Comparison of ENCODE assay signal across 34 cellular contexts in the genomic region with DNA sequence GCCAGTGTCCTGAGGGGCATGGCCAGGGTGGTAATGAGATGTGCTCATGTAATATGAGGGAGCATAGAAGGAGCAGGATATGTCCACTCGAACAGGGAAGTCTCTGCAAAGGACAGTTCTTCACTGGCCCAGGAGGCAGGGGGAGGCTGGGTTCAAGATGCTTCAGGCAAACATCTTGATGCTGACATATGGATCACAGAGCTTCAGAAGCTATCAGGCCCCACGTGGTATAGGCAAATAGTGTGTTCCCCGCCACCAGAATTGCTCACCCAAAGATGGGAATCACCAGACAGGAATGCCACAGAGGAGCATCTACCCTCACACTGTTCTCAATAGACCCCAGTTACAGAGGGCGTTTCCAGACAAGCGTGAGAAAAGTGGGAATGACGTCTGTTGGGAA.
"Had no signal": no experiment of that assay in that cellular context is flagged by ENCODE, and none has a peak within 500 bp of the region (broad histone marks: within the 10 kb centered on the region; RNA-seq: fewer than 3 reads in every experiment).

No MANE protein-coding gene starts in this region.

- H3K36me3 Mint-ChIP-seq: activated CD4-positive, alpha-beta memory T cell treated with anti-CD3 and anti-CD28 coated beads for 36 hours; activated naive CD8-positive, alpha-beta T cell treated with anti-CD3 and anti-CD28 coated beads for 36 hours; T-cell had no signal

- H3K36me3 ChIP-seq: adrenal gland, brain microvascular endothelial cell, breast epithelium had no signal

- DNase-seq: activated B cell treated with CpG ODN at 0.5 μM for 24 hours; activated CD4-positive, alpha-beta memory T cell treated with anti-CD3 and anti-CD28 coated beads for 36 hours; activated CD4-positive, alpha-beta T cell treated with anti-CD3 and anti-CD28 coated beads for 4 hours; activated CD4-positive, alpha-beta T cell treated with anti-CD3 and anti-CD28 coated beads, Interleukin-2, amount 10 ng/mL, durations not matched to agents 24 days and 14 days; activated CD4-positive, alpha-beta T cell treated with anti-CD3 and anti-CD28 coated beads, Interleukin-2, amount 50 U/mL, for 1 hour; activated CD4-positive, alpha-beta T cell treated with anti-CD3 and anti-CD28 coated beads, Interleukin-2, amount 50 U/mL, for 4 hours; activated CD4-positive, CD25-positive, alpha-beta regulatory T cell treated with anti-CD3 and anti-CD28 coated beads, Interleukin-2, amount 50 U/mL, for 72 hours; activated CD8-positive, alpha-beta memory T cell treated with anti-CD3 and anti-CD28 coated beads, Interleukin-2, amount 50 U/mL, for 4 hours; activated CD8-positive, alpha-beta T cell treated with anti-CD3 and anti-CD28 coated beads for 36 hours; activated effector memory CD4-positive, alpha-beta T cell treated with anti-CD3 and anti-CD28 coated beads, Interleukin-2, amount 50 U/mL, for 16 hours; activated gamma-delta T cell treated with Interleukin-2 at 50 U/mL for 16 hours; activated naive CD4-positive, alpha-beta T cell; activated naive CD4-positive, alpha-beta T cell treated with anti-CD3 and anti-CD28 coated beads for 36 hours; activated naive CD4-positive, alpha-beta T cell treated with anti-CD3 and anti-CD28 coated beads, Interleukin-2, amount 50 U/mL, for 16 hours; activated naive CD8-positive, alpha-beta T cell treated with anti-CD3 and anti-CD28 coated beads for 36 hours; activated T-cell treated with anti-CD3 and anti-CD28 coated beads for 4 hours; activated T-cell treated with anti-CD3 and anti-CD28 coated beads, Interleukin-2, amount 50 U/mL, for 1 hour; activated T-cell treated with anti-CD3 and anti-CD28 coated beads, Interleukin-2, amount 50 U/mL, for 4 hours; activated T-cell treated with anti-CD3 and anti-CD28 coated beads, Interleukin-2, amount 50 U/mL, for 72 hours; adrenal gland; amniotic stem cell; aorta; body of pancreas; brain microvascular endothelial cell; central memory CD4-positive, alpha-beta T cell; T-cell; T-helper 17 cell; T-helper 9 cell had no signal

- H3K4me3 ChIP-seq: adrenal gland, body of pancreas, breast epithelium had no signal

- H3K9me3 ChIP-seq: adrenal gland, body of pancreas, breast epithelium had no signal

- H3K4me1 ChIP-seq: adrenal gland, breast epithelium had no signal

- H3K27ac ChIP-seq: adrenal gland, body of pancreas, brain microvascular endothelial cell, breast epithelium, VCaP had no signal

- H3K9me3 Mint-ChIP-seq: activated CD4-positive, alpha-beta memory T cell treated with anti-CD3 and anti-CD28 coated beads for 36 hours; activated CD4-positive, alpha-beta T cell treated with anti-CD3 and anti-CD28 coated beads, Interleukin-2, amount 10 ng/mL, durations not matched to agents 24 days and 14 days; activated CD8-positive, alpha-beta T cell treated with anti-CD3 and anti-CD28 coated beads for 36 hours; activated naive CD8-positive, alpha-beta T cell treated with anti-CD3 and anti-CD28 coated beads for 36 hours; activated T-helper 17 cell treated with anti-CD3 and anti-CD28 coated beads, Interleukin-2, amount 50 U/mL, for 72 hours had no signal

- H3K27ac Mint-ChIP-seq: activated B cell treated with CpG ODN at 0.5 μM for 24 hours; activated CD4-positive, alpha-beta memory T cell treated with anti-CD3 and anti-CD28 coated beads for 36 hours; activated CD4-positive, alpha-beta T cell treated with anti-CD3 and anti-CD28 coated beads, Interleukin-2, amount 10 ng/mL, durations not matched to agents 24 days and 14 days; activated CD8-positive, alpha-beta T cell treated with anti-CD3 and anti-CD28 coated beads for 36 hours; activated naive CD4-positive, alpha-beta T cell treated with anti-CD3 and anti-CD28 coated beads for 36 hours; activated naive CD4-positive, alpha-beta T cell treated with anti-CD3 and anti-CD28 coated beads, Interleukin-2, amount 50 U/mL, for 72 hours; activated naive CD8-positive, alpha-beta T cell treated with anti-CD3 and anti-CD28 coated beads for 36 hours; activated T-cell treated with anti-CD3 and anti-CD28 coated beads, Interleukin-2, amount 50 U/mL, for 72 hours; activated T-helper 1 cell treated with anti-CD3 and anti-CD28 coated beads, Interleukin-12 subunit alpha, Interleukin-12 subunit beta, Interleukin-2, Interleukin-4 antibody, amounts not matched to agents 30 ng/mL and 10 ng/mL and 1 ng/mL, durations not matched to agents 14 hours and 24 hours and 36 hours; activated T-helper 17 cell treated with anti-CD3 and anti-CD28 coated beads, Interleukin-2, amount 50 U/mL, for 72 hours; T-cell; T-helper 17 cell; T-helper 2 cell treated with Interferon-gamma antibody and Interleukin-4, amounts not matched to agents 5 μg/mL and 100 μg/mL, for 36 hours had no signal

- H3K4me1 Mint-ChIP-seq: activated B cell treated with CpG ODN at 0.5 μM for 24 hours; activated CD4-positive, alpha-beta T cell treated with anti-CD3 and anti-CD28 coated beads, Interleukin-2, amount 10 ng/mL, durations not matched to agents 24 days and 14 days; activated naive CD8-positive, alpha-beta T cell treated with anti-CD3 and anti-CD28 coated beads for 36 hours; activated T-helper 17 cell treated with anti-CD3 and anti-CD28 coated beads, Interleukin-2, amount 50 U/mL, for 72 hours; T-cell; T-helper 17 cell had no signal

- ATAC-seq: activated CD8-positive, alpha-beta T cell treated with anti-CD3 and anti-CD28 coated beads for 36 hours; activated naive CD4-positive, alpha-beta T cell treated with anti-CD3 and anti-CD28 coated beads, Interleukin-2, amount 50 U/mL, for 72 hours; activated T-cell treated with anti-CD3 and anti-CD28 coated beads, Interleukin-2, amount 50 U/mL, for 4 hours; activated T-cell treated with anti-CD3 and anti-CD28 coated beads, Interleukin-2, amount 50 U/mL, for 72 hours; activated T-helper 17 cell treated with anti-CD3 and anti-CD28 coated beads, Interleukin-2, amount 50 U/mL, for 72 hours; body of pancreas; T-cell; T-helper 17 cell had no signal

- H3K27me3 ChIP-seq: adrenal gland, body of pancreas, brain microvascular endothelial cell, breast epithelium had no signal

- H3K4me3 Mint-ChIP-seq: activated B cell treated with CpG ODN at 0.5 μM for 24 hours; activated CD4-positive, alpha-beta memory T cell treated with anti-CD3 and anti-CD28 coated beads for 36 hours; activated CD4-positive, alpha-beta T cell treated with anti-CD3 and anti-CD28 coated beads, Interleukin-2, amount 10 ng/mL, durations not matched to agents 24 days and 14 days; activated CD8-positive, alpha-beta T cell treated with anti-CD3 and anti-CD28 coated beads for 36 hours; activated naive CD4-positive, alpha-beta T cell treated with anti-CD3 and anti-CD28 coated beads for 36 hours; activated naive CD8-positive, alpha-beta T cell treated with anti-CD3 and anti-CD28 coated beads for 36 hours; activated T-cell treated with anti-CD3 and anti-CD28 coated beads, Interleukin-2, amount 50 U/mL, for 4 hours; activated T-cell treated with anti-CD3 and anti-CD28 coated beads, Interleukin-2, amount 50 U/mL, for 72 hours; activated T-helper 1 cell treated with anti-CD3 and anti-CD28 coated beads, Interleukin-12 subunit alpha, Interleukin-12 subunit beta, Interleukin-2, Interleukin-4 antibody, amounts not matched to agents 30 ng/mL and 10 ng/mL and 1 ng/mL, durations not matched to agents 14 hours and 24 hours and 36 hours; activated T-helper 17 cell treated with anti-CD3 and anti-CD28 coated beads, Interleukin-2, amount 50 U/mL, for 72 hours; T-cell; T-helper 17 cell; T-helper 2 cell treated with Interferon-gamma antibody and Interleukin-4, amounts not matched to agents 5 μg/mL and 100 μg/mL, for 36 hours had no signal

- H3K27me3 Mint-ChIP-seq: activated B cell treated with CpG ODN at 0.5 μM for 24 hours; activated CD4-positive, alpha-beta memory T cell treated with anti-CD3 and anti-CD28 coated beads for 36 hours; activated CD4-positive, alpha-beta T cell treated with anti-CD3 and anti-CD28 coated beads, Interleukin-2, amount 10 ng/mL, durations not matched to agents 24 days and 14 days; activated CD8-positive, alpha-beta T cell treated with anti-CD3 and anti-CD28 coated beads for 36 hours; activated naive CD8-positive, alpha-beta T cell treated with anti-CD3 and anti-CD28 coated beads for 36 hours; activated T-helper 17 cell treated with anti-CD3 and anti-CD28 coated beads, Interleukin-2, amount 50 U/mL, for 72 hours had no signal
